In genomic region chr7:36809510-36809909, GRCh38 we compare ENCODE assay signal across 34 cellular contexts.
"Had no signal": no experiment of that assay in that cellular context is flagged by ENCODE, and none has a peak within 500 bp of the region (broad histone marks: within the 10 kb centered on the region; RNA-seq: fewer than 3 reads in every experiment).

No MANE protein-coding gene starts in this region.

- DNase-seq: activated B cell treated with CpG ODN at 0.5 μM for 24 hours; activated CD4-positive, alpha-beta memory T cell treated with anti-CD3 and anti-CD28 coated beads for 36 hours; activated CD4-positive, alpha-beta T cell treated with anti-CD3 and anti-CD28 coated beads for 4 hours; activated CD4-positive, alpha-beta T cell treated with anti-CD3 and anti-CD28 coated beads, Interleukin-2, amount 10 ng/mL, durations not matched to agents 7 days and 5 days; activated CD4-positive, alpha-beta T cell treated with anti-CD3 and anti-CD28 coated beads, Interleukin-2, amount 50 U/mL, for 4 hours; activated CD4-positive, CD25-positive, alpha-beta regulatory T cell treated with anti-CD3 and anti-CD28 coated beads, Interleukin-2, amount 50 U/mL, for 72 hours; activated CD8-positive, alpha-beta memory T cell treated with anti-CD3 and anti-CD28 coated beads, Interleukin-2, amount 50 U/mL, for 4 hours; activated CD8-positive, alpha-beta T cell treated with anti-CD3 and anti-CD28 coated beads for 36 hours; activated effector memory CD4-positive, alpha-beta T cell treated with anti-CD3 and anti-CD28 coated beads, Interleukin-2, amount 50 U/mL, for 16 hours; activated gamma-delta T cell treated with Interleukin-2 at 50 U/mL for 16 hours; activated naive CD4-positive, alpha-beta T cell; activated naive CD4-positive, alpha-beta T cell treated with anti-CD3 and anti-CD28 coated beads for 36 hours; activated naive CD4-positive, alpha-beta T cell treated with anti-CD3 and anti-CD28 coated beads, Interleukin-2, amount 50 U/mL, for 16 hours; activated naive CD8-positive, alpha-beta T cell treated with anti-CD3 and anti-CD28 coated beads for 36 hours; activated T-cell treated with anti-CD3 and anti-CD28 coated beads for 4 hours; activated T-cell treated with anti-CD3 and anti-CD28 coated beads, Interleukin-2, amount 50 U/mL, for 1 hour; activated T-cell treated with anti-CD3 and anti-CD28 coated beads, Interleukin-2, amount 50 U/mL, for 4 hours; activated T-cell treated with anti-CD3 and anti-CD28 coated beads, Interleukin-2, amount 50 U/mL, for 72 hours; adrenal gland; amniotic stem cell; aorta; body of pancreas; brain microvascular endothelial cell; central memory CD4-positive, alpha-beta T cell; T-helper 1 cell; T-helper 2 cell; T-helper 9 cell had no signal

- H3K4me3 Mint-ChIP-seq: activated B cell treated with CpG ODN at 0.5 μM for 24 hours; activated CD4-positive, alpha-beta memory T cell treated with anti-CD3 and anti-CD28 coated beads for 36 hours; activated CD4-positive, alpha-beta T cell treated with anti-CD3 and anti-CD28 coated beads, Interleukin-2, amount 10 ng/mL, durations not matched to agents 7 days and 5 days; activated CD8-positive, alpha-beta T cell treated with anti-CD3 and anti-CD28 coated beads for 36 hours; activated naive CD4-positive, alpha-beta T cell treated with anti-CD3 and anti-CD28 coated beads for 36 hours; activated naive CD8-positive, alpha-beta T cell treated with anti-CD3 and anti-CD28 coated beads for 36 hours; activated T-cell treated with anti-CD3 and anti-CD28 coated beads, Interleukin-2, amount 50 U/mL, for 4 hours; activated T-cell treated with anti-CD3 and anti-CD28 coated beads, Interleukin-2, amount 50 U/mL, for 72 hours; activated T-helper 1 cell treated with anti-CD3 and anti-CD28 coated beads, Interleukin-12 subunit alpha, Interleukin-12 subunit beta, Interleukin-2, Interleukin-4 antibody, amounts not matched to agents 30 ng/mL and 10 ng/mL and 1 ng/mL, durations not matched to agents 14 hours and 24 hours and 36 hours; activated T-helper 17 cell treated with anti-CD3 and anti-CD28 coated beads, Interleukin-2, amount 50 U/mL, for 72 hours; T-helper 1 cell treated with Interleukin-12 subunit alpha and Interleukin-12 subunit beta and Interleukin-4 antibody, amounts not matched to agents 30 μg/mL and 1 μg/mL, for 36 hours; T-helper 2 cell treated with Interferon-gamma antibody and Interleukin-4, amounts not matched to agents 5 μg/mL and 100 μg/mL, for 36 hours had no signal

- H3K27me3 ChIP-seq: adrenal gland, body of pancreas, brain microvascular endothelial cell, breast epithelium had no signal

- H3K27me3 Mint-ChIP-seq: activated CD4-positive, alpha-beta T cell treated with anti-CD3 and anti-CD28 coated beads, Interleukin-2, amount 10 ng/mL, durations not matched to agents 7 days and 5 days; activated CD8-positive, alpha-beta T cell treated with anti-CD3 and anti-CD28 coated beads for 36 hours; activated naive CD8-positive, alpha-beta T cell treated with anti-CD3 and anti-CD28 coated beads for 36 hours had no signal

- H3K9me3 Mint-ChIP-seq: activated B cell treated with CpG ODN at 0.5 μM for 24 hours; activated CD4-positive, alpha-beta memory T cell treated with anti-CD3 and anti-CD28 coated beads for 36 hours; activated CD8-positive, alpha-beta T cell treated with anti-CD3 and anti-CD28 coated beads for 36 hours; activated naive CD4-positive, alpha-beta T cell treated with anti-CD3 and anti-CD28 coated beads for 36 hours; activated naive CD4-positive, alpha-beta T cell treated with anti-CD3 and anti-CD28 coated beads, Interleukin-2, amount 50 U/mL, for 72 hours; activated naive CD8-positive, alpha-beta T cell treated with anti-CD3 and anti-CD28 coated beads for 36 hours; activated T-cell treated with anti-CD3 and anti-CD28 coated beads, Interleukin-2, amount 50 U/mL, for 4 hours; activated T-helper 17 cell treated with anti-CD3 and anti-CD28 coated beads, Interleukin-2, amount 50 U/mL, for 72 hours; T-helper 2 cell treated with Interferon-gamma antibody and Interleukin-4, amounts not matched to agents 5 μg/mL and 100 μg/mL, for 36 hours had no signal

- H3K36me3 Mint-ChIP-seq: activated CD4-positive, alpha-beta memory T cell treated with anti-CD3 and anti-CD28 coated beads for 36 hours; activated naive CD8-positive, alpha-beta T cell treated with anti-CD3 and anti-CD28 coated beads for 36 hours had no signal

- H3K4me1 Mint-ChIP-seq: activated B cell treated with CpG ODN at 0.5 μM for 24 hours; activated T-helper 17 cell treated with anti-CD3 and anti-CD28 coated beads, Interleukin-2, amount 50 U/mL, for 72 hours had no signal

- H3K36me3 ChIP-seq: adrenal gland, brain microvascular endothelial cell, breast epithelium had no signal

- ATAC-seq: activated CD8-positive, alpha-beta T cell treated with anti-CD3 and anti-CD28 coated beads for 36 hours; activated naive CD4-positive, alpha-beta T cell treated with anti-CD3 and anti-CD28 coated beads, Interleukin-2, amount 50 U/mL, for 72 hours; activated T-cell treated with anti-CD3 and anti-CD28 coated beads, Interleukin-2, amount 50 U/mL, for 4 hours; activated T-cell treated with anti-CD3 and anti-CD28 coated beads, Interleukin-2, amount 50 U/mL, for 72 hours; activated T-helper 17 cell treated with anti-CD3 and anti-CD28 coated beads, Interleukin-2, amount 50 U/mL, for 72 hours; body of pancreas had no signal

- H3K27ac ChIP-seq: adrenal gland, body of pancreas, brain microvascular endothelial cell, breast epithelium, VCaP had no signal

- H3K9me3 ChIP-seq: adrenal gland, body of pancreas, breast epithelium had no signal

- H3K4me1 ChIP-seq: adrenal gland, body of pancreas, breast epithelium had no signal

- H3K27ac Mint-ChIP-seq: activated B cell treated with CpG ODN at 0.5 μM for 24 hours; activated CD4-positive, alpha-beta memory T cell treated with anti-CD3 and anti-CD28 coated beads for 36 hours; activated CD4-positive, alpha-beta T cell treated with anti-CD3 and anti-CD28 coated beads, Interleukin-2, amount 10 ng/mL, durations not matched to agents 7 days and 5 days; activated CD8-positive, alpha-beta T cell treated with anti-CD3 and anti-CD28 coated beads for 36 hours; activated naive CD4-positive, alpha-beta T cell treated with anti-CD3 and anti-CD28 coated beads for 36 hours; activated naive CD4-positive, alpha-beta T cell treated with anti-CD3 and anti-CD28 coated beads, Interleukin-2, amount 50 U/mL, for 72 hours; activated naive CD8-positive, alpha-beta T cell treated with anti-CD3 and anti-CD28 coated beads for 36 hours; activated T-cell treated with anti-CD3 and anti-CD28 coated beads, Interleukin-2, amount 50 U/mL, for 72 hours; activated T-helper 1 cell treated with anti-CD3 and anti-CD28 coated beads, Interleukin-12 subunit alpha, Interleukin-12 subunit beta, Interleukin-2, Interleukin-4 antibody, amounts not matched to agents 30 ng/mL and 10 ng/mL and 1 ng/mL, durations not matched to agents 14 hours and 24 hours and 36 hours; activated T-helper 17 cell treated with anti-CD3 and anti-CD28 coated beads, Interleukin-2, amount 50 U/mL, for 72 hours; T-helper 1 cell treated with Interleukin-12 subunit alpha and Interleukin-12 subunit beta and Interleukin-4 antibody, amounts not matched to agents 30 μg/mL and 1 μg/mL, for 36 hours; T-helper 2 cell treated with Interferon-gamma antibody and Interleukin-4, amounts not matched to agents 5 μg/mL and 100 μg/mL, for 36 hours had no signal

- H3K4me3 ChIP-seq: adrenal gland, body of pancreas, breast epithelium had no signal
